1 cellular context compared by ENCODE assay signal in genomic region chr6:37551002-37551401, GRCh38.
TF ChIP-seq lines count a peak whose summit lies in the region.

No MANE protein-coding gene starts in this region.

TF ChIP-seq in HepG2, 621 proteins besides CTCF, POLR2A, EP300 and RAD21:
- no peak for TF ChIP-seq ZSCAN21 (CRISPR knock-in tag; IDR thresholded peaks at IDR 0.05; ENCODE audit: borderline replicate concordance)
- no peak for TF ChIP-seq ZNF747 (CRISPR knock-in tag; IDR thresholded peaks at IDR 0.05; ENCODE audit: borderline replicate concordance)
- TF ChIP-seq THAP11 (CRISPR knock-in tag; IDR thresholded peaks at IDR 0.05), result no peak
- TF ChIP-seq ZBTB25 (CRISPR knock-in tag; IDR thresholded peaks at IDR 0.05), result no peak
- no peak for TF ChIP-seq ZXDC (CRISPR knock-in tag; IDR thresholded peaks at IDR 0.05)
- 0 out of 2 replicates have a peak, but pooled peaks have one; percentile 50 for TF ChIP-seq ZNF629 (CRISPR knock-in tag; conservative IDR thresholded peaks at IDR 0.05)
- no peak for TF ChIP-seq CENPX (CRISPR knock-in tag; IDR thresholded peaks at IDR 0.05)
- TF ChIP-seq ATF6 (CRISPR knock-in tag; conservative IDR thresholded peaks at IDR 0.05), result no peak
